ENCODE assay signal across 11 cellular contexts in genomic region chr1:196827860-196828259, GRCh38. TPM values are rescaled to one million over a fixed set of nuclear protein-coding genes. Genes with fewer than 3 reads are reported as not detected.
A peak's percentile ranks its signal among the peaks of the same experiment; 100 is the strongest.
DNase-seq lines count a peak whose midpoint lies in the region; ATAC-seq, FAIRE-seq and TF ChIP-seq lines count a peak whose summit lies in the region.
"Not testable (repeated sequence)": the region's sequence is repeated elsewhere in the genome, so short reads cannot be mapped to it uniquely, and the experiment has no call there.
"Had no signal": no experiment of that assay in that cellular context is flagged by ENCODE, and none has a peak within 500 bp of the region (broad histone marks: within the 10 kb centered on the region; RNA-seq: fewer than 3 reads in every experiment).

No MANE protein-coding gene starts in this region.

- peak overlapping the region; percentile 61 for H2AFZ ChIP-seq in HCT116 (ENCODE audit: low read depth, low read length, poor library complexity, severe bottlenecking)

- intact Hi-C loops in HCT116 (cut with micrococcal nuclease): loop anchor here (5.0 to 10.0 kb wide), 2 partner anchors 237 to 529 kb away; partner anchors contain the start of gene F13B

- peak; percentile 81 for ATAC-seq in HCT116
- ATAC-seq in activated CD4-positive, CD25-positive, alpha-beta regulatory T cell treated with anti-CD3 and anti-CD28 coated beads, Interleukin-2, amount 50 U/mL, for 24 hours: peak; percentile 38 to 76

- not testable (repeated sequence) for H3K27me3 ChIP-seq in HCT116 (ENCODE audit: insufficient read depth, low read length)

- DNase-seq in AG04449 (ENCODE audit: low read depth, low spot score): peak; percentile 9
- DNase-seq in GM12892 (ENCODE audit: insufficient read length); epithelial cell of proximal tubule (ENCODE audit: low read depth): not testable (repeated sequence)
- DNase-seq in HCT116 (ENCODE audit: low read depth, low spot score): peak; percentile 41
- DNase-seq in Jurkat, Clone E6-1 (ENCODE audit: low read depth, low spot score): peak; percentile 52
- peak; percentile 88 for DNase-seq in NCI-H69 (lab: John Stamatoyannopoulos, UW)
- peak; percentile 56 for DNase-seq in myocyte (ENCODE audit: low read depth)

- not testable (repeated sequence) for BruUV-seq in HCT116 (replicated peaks; lab: Mats Ljungman, UMichigan)

- RAD21 ChIA-PET in HCT116 (lab: Charles Lee; ENCODE audit: low non-redundant PET in 1 of 2, low total read pairs in 2 of 2, uncharacterized antibody in 2 of 2, unreplicated experiment in 2 of 2): interaction anchor here in 1 of 2 experiments (0.7 kb wide), 1 partner anchor 236 kb away, joined by 3 read pairs; no protein-coding TSS in a partner anchor

- not testable (repeated sequence) for TF ChIP-seq CTCF in AG04449 (IDR thresholded peaks at IDR 0.05; ENCODE audit: insufficient read depth, low read length, missing control alignments)
- TF ChIP-seq CTCF in HCT116 (IDR thresholded peaks at IDR 0.05 in 2 of 3, conservative IDR thresholded peaks at IDR 0.05 in 1 of 3; ENCODE audit: borderline replicate concordance in 1 of 3, insufficient read depth in 1 of 3, low read depth in 2 of 3, low read length in 2 of 3): peak; percentile 21 to 27 (median 21); a peak in 3 of 6 replicates
- peak; percentile 40 for TF ChIP-seq CTCF in epithelial cell of proximal tubule (conservative IDR thresholded peaks at IDR 0.05; ENCODE audit: low read depth, low read length)

- H3K27ac ChIP-seq in HCT116 (ENCODE audit: low read depth, low read length): not testable (repeated sequence)

- not testable (repeated sequence) for H3K9ac ChIP-seq in HCT116 (ENCODE audit: low read length)

- not testable (repeated sequence) for H4K20me1 ChIP-seq in HCT116 (ENCODE audit: insufficient read depth)

- H3K4me2 ChIP-seq in HCT116 (ENCODE audit: low read length): peak overlapping the region; percentile 30; the same call in 1 of the 2 replicates

- H3K4me3 ChIP-seq in AG04449 (ENCODE audit: low read depth, low read length); HCT116 (replicated peaks in 1 of 2; ENCODE audit: low read depth in 1 of 2, low read length in 2 of 2); Jurkat, Clone E6-1 (ENCODE audit: low read length); epithelial cell of proximal tubule (ENCODE audit: low read depth, low read length): not testable (repeated sequence)

- H3K79me2 ChIP-seq in HCT116 (ENCODE audit: insufficient read depth, low read length): not testable (repeated sequence)

- not testable (repeated sequence) for H3K9me3 ChIP-seq in HCT116 (ENCODE audit: control insufficient read depth in 1 of 2, insufficient read depth in 1 of 2, low read depth in 1 of 2, low read length in 2 of 2)

- not testable (repeated sequence) for TF ChIP-seq POLR2A in GM12892 (IDR thresholded peaks at IDR 0.05; ENCODE audit: low read depth, low read length); HCT116 (IDR thresholded peaks at IDR 0.05; ENCODE audit: borderline replicate concordance, extremely low read depth, insufficient read depth, insufficient read length)

- peak; percentile 52 for TF ChIP-seq RAD21 in HCT116 (IDR thresholded peaks at IDR 0.05; ENCODE audit: low read depth)

- FAIRE-seq in GM12892 (lab: Jason Lieb, UNC): peak; percentile 85

- not testable (repeated sequence) for H3K4me1 ChIP-seq in HCT116 (ENCODE audit: control insufficient read depth in 1 of 2, insufficient read depth in 2 of 2, low read length in 2 of 2)

- POLR2A ChIA-PET in AG04449 (lab: Yijun Ruan, JAX); HCT116 (lab: Charles Lee): not testable (repeated sequence)

- not testable (repeated sequence) for H3K36me3 ChIP-seq in HCT116 (ENCODE audit: control insufficient read depth in 1 of 2, insufficient read depth in 2 of 2, low read length in 2 of 2)

- CTCF ChIA-PET in AG04449 (lab: Yijun Ruan, JAX): interaction anchor here (0.9 kb wide), 1 partner anchor 352 kb away, joined by 3 read pairs; no protein-coding TSS in a partner anchor
- CTCF ChIA-PET in HCT116 (lab: Charles Lee): not testable (repeated sequence)

- H3K9me2 ChIP-seq in HCT116 (ENCODE audit: insufficient read depth): not testable (repeated sequence)

RNA-seq across cellular contexts. Expression of gene CFHR1, which starts 8.3 kb away (rescaled TPM):
- not detected for polyA plus RNA-seq in GM12892 (2012; ENCODE audit: missing spikeins)
- total RNA-seq in HCT116 (2021; ENCODE audit: unreplicated experiment): 0.34 TPM
- polyA plus RNA-seq in HCT116 (2012): 0.07 TPM in 1 of 2 replicates, not detected in the other
- not detected for polyA plus RNA-seq in Jurkat, Clone E6-1 (2012; ENCODE audit: insufficient read depth, insufficient read length)
- total RNA-seq in epithelial cell of proximal tubule: not detected in 2 replicates
- 0.21 and 0.73 TPM in 2 replicates for total RNA-seq in myocyte
- polyA plus RNA-seq in myocyte (2012): 2.6 TPM
- total RNA-seq: activated CD4-positive, alpha-beta memory T cell treated with anti-CD3 and anti-CD28 coated beads for 36 hours; Peyer's patch had no signal

RNA-seq across cellular contexts. Expression of gene CFHR3, which starts 53.2 kb away (rescaled TPM):
- not detected for polyA plus RNA-seq in GM12892 (2012; ENCODE audit: missing spikeins)
- total RNA-seq in HCT116 (2021; ENCODE audit: unreplicated experiment) (not detected), epithelial cell of proximal tubule (not detected in 2 replicates), myocyte (0.21 TPM in 1 of 2 replicates, not detected in the other)
- not detected in 2 replicates for polyA plus RNA-seq in HCT116 (2012)
- not detected for polyA plus RNA-seq in Jurkat, Clone E6-1 (2012; ENCODE audit: insufficient read depth, insufficient read length)
- not detected for polyA plus RNA-seq in myocyte (2012)
- total RNA-seq: activated CD4-positive, alpha-beta memory T cell treated with anti-CD3 and anti-CD28 coated beads for 36 hours; Peyer's patch had no signal

RNA-seq across cellular contexts. Expression of gene CFHR4, which starts 60.0 kb away (rescaled TPM):
- not detected for polyA plus RNA-seq in GM12892 (2012; ENCODE audit: missing spikeins)
- total RNA-seq in HCT116 (2021; ENCODE audit: unreplicated experiment): not detected
- polyA plus RNA-seq in HCT116 (2012): not detected in 2 replicates
- polyA plus RNA-seq in Jurkat, Clone E6-1 (2012; ENCODE audit: insufficient read depth, insufficient read length): not detected
- total RNA-seq in epithelial cell of proximal tubule: not detected in 2 replicates
- total RNA-seq in myocyte: not detected in 2 replicates
- not detected for polyA plus RNA-seq in myocyte (2012)
- total RNA-seq: activated CD4-positive, alpha-beta memory T cell treated with anti-CD3 and anti-CD28 coated beads for 36 hours; ovary; Peyer's patch had no signal
- polyA plus RNA-seq: ovary had no signal
